17 cellular contexts compared by ENCODE assay signal in genomic region chr12:109029411-109029810, GRCh38. TPM values are rescaled to one million over a fixed set of nuclear protein-coding genes. Genes with fewer than 3 reads are reported as not detected.
DNase-seq lines count a peak whose midpoint lies in the region; ATAC-seq and TF ChIP-seq lines count a peak whose summit lies in the region.
"Had no signal": no experiment of that assay in that cellular context is flagged by ENCODE, and none has a peak within 500 bp of the region (broad histone marks: within the 10 kb centered on the region; RNA-seq: fewer than 3 reads in every experiment).

No MANE protein-coding gene starts in this region.

- no TSS peak for BruUV-seq in PC-3 (replicated peaks; lab: Mats Ljungman, UMichigan)

- no peaks in the 10 kb centered on the region for H3K36me3 ChIP-seq in WERI-Rb-1
- no peaks in the 10 kb centered on the region for H3K36me3 ChIP-seq in PC-3 (ENCODE audit: low read depth, low read length)

- H3K9me3 ChIP-seq in WERI-Rb-1 (ENCODE audit: severe bottlenecking) = no peaks in the 10 kb centered on the region
- H3K9me3 ChIP-seq in PC-3 (ENCODE audit: low read length) = no peaks in the 10 kb centered on the region

- H3K27ac Mint-ChIP-seq in chondrocyte (ENCODE audit: unreplicated experiment) = peak overlapping the region; percentile 46
- H3K27ac Mint-ChIP-seq: B cell; CD8-positive, alpha-beta T cell; HFFc6 had no signal

- no peaks in the 10 kb centered on the region for H3K79me2 ChIP-seq in PC-3 (ENCODE audit: low read length)

- DNase-seq in ELF-1 (ENCODE audit: low read depth, low spot score) (peak; percentile 11), NCI-H226 (peak; percentile 24), chondrocyte (ENCODE audit: low spot score) (no peak), islet precursor cell (peak; percentile 55), WERI-Rb-1 (no peak), PC-3 (no peak), DMS 273 (lab: John Stamatoyannopoulos, UW; ENCODE audit: unreplicated experiment) (no peak)
- DNase-seq: CD8-positive, alpha-beta T cell; COR-L47; DND-41; GF-D8; HCEC 1CT; HFFc6 had no signal

- H3F3A ChIP-seq in PC-3 (ENCODE audit: low read length, unreplicated experiment) = no peaks in the 10 kb centered on the region

- H3K27ac ChIP-seq in WERI-Rb-1 = no peak overlapping the region
- no peak overlapping the region for H3K27ac ChIP-seq in PC-3 (ENCODE audit: low read length)
- H3K27ac ChIP-seq: C4-2B, HL-60 had no signal

- H3K4me3 ChIP-seq in WERI-Rb-1 (ENCODE audit: low read depth, low read length) = no peak overlapping the region
- H3K4me3 ChIP-seq in PC-3 (ENCODE audit: low read length) = no peak overlapping the region

- H3K4me1 ChIP-seq in PC-3 (ENCODE audit: insufficient read depth, low read length) = 0 out of 2 replicates have a peak, but pooled peaks cover 6% of the 10 kb centered on the region

- no peak for ATAC-seq in PC-3
- ATAC-seq: CD8-positive, alpha-beta T cell had no signal

- H3K9me3 Mint-ChIP-seq in chondrocyte (ENCODE audit: low read depth) = no peaks in the 10 kb centered on the region
- H3K9me3 Mint-ChIP-seq: HFFc6 had no signal

- H3K4me3 Mint-ChIP-seq in chondrocyte (ENCODE audit: unreplicated experiment) = no peak overlapping the region
- H3K4me3 Mint-ChIP-seq: B cell; CD8-positive, alpha-beta T cell; HFFc6 had no signal

- H4K20me1 ChIP-seq in PC-3 (ENCODE audit: low read length) = no peaks in the 10 kb centered on the region

- no peaks in the 10 kb centered on the region for H3K9me2 ChIP-seq in PC-3 (replicated peaks; ENCODE audit: low read length)

- no peak overlapping the region for H3K4me2 ChIP-seq in PC-3 (ENCODE audit: low read length)

- no peaks in the 10 kb centered on the region for H3K36me3 Mint-ChIP-seq in chondrocyte (ENCODE audit: low read depth)
- H3K36me3 Mint-ChIP-seq: CD8-positive, alpha-beta T cell had no signal

- H3K9ac ChIP-seq in PC-3 (ENCODE audit: low read length) = no peak overlapping the region

- POLR2A ChIA-PET in PC-3 (lab: Charles Lee; ENCODE audit: unreplicated experiment) = no interaction called here

- intact Hi-C loops in PC-3 (cut with micrococcal nuclease) = no loop called here

- H3K4me1 Mint-ChIP-seq in chondrocyte (ENCODE audit: low read depth) = peaks cover 40% of the 10 kb centered on the region
- H3K4me1 Mint-ChIP-seq: B cell had no signal

- H2AFZ ChIP-seq in PC-3 (ENCODE audit: low read length) = no peak overlapping the region

- TF ChIP-seq CTCF in chondrocyte (IDR thresholded peaks at IDR 0.05) (no peak), WERI-Rb-1 (IDR thresholded peaks at IDR 0.05; ENCODE audit: low read depth, low read length) (no peak), PC-3 (conservative IDR thresholded peaks at IDR 0.05; ENCODE audit: low read depth, low read length) (no peak)

- CTCF ChIA-PET in PC-3 (lab: Charles Lee) = no interaction called here

- H3K27me3 ChIP-seq in WERI-Rb-1 (ENCODE audit: insufficient read depth, low read depth, severe bottlenecking) (no peaks in the 10 kb centered on the region), PC-3 (ENCODE audit: low read length) (peaks cover 28% of the 10 kb centered on the region)

- H3K27me3 Mint-ChIP-seq in chondrocyte (ENCODE audit: low read depth) = peaks cover 2% of the 10 kb centered on the region

RNA-seq across cellular contexts. Expression of gene SVOP, which starts 8.5 kb away (rescaled TPM):
- total RNA-seq in chondrocyte (not detected in 3 replicates), PC-3 (2014; rRNA removed) (not detected in 2 replicates)
- total RNA-seq: B cell; CD8-positive, alpha-beta T cell; H4; HFFc6 had no signal

RNA-seq across cellular contexts. Expression of gene USP30, which starts 23.0 kb away (rescaled TPM):
- total RNA-seq in chondrocyte (10.4 to 13.3 TPM (median 11.0 TPM) in 3 replicates), PC-3 (2014; rRNA removed) (8.5 and 13.6 TPM in 2 replicates)

Comparison
In these comparisons a context has a peak if more than half of its experiments do, and no peak if none do; other contexts are left out.
1. DNase-seq: peak in ELF-1 (single experiment), NCI-H226 (single experiment) and islet precursor cell (single experiment); none in chondrocyte (single experiment), WERI-Rb-1 (single experiment), PC-3 (single experiment) and DMS 273 (single experiment).